ENCODE assay signal across 27 cellular contexts in the genomic region with DNA sequence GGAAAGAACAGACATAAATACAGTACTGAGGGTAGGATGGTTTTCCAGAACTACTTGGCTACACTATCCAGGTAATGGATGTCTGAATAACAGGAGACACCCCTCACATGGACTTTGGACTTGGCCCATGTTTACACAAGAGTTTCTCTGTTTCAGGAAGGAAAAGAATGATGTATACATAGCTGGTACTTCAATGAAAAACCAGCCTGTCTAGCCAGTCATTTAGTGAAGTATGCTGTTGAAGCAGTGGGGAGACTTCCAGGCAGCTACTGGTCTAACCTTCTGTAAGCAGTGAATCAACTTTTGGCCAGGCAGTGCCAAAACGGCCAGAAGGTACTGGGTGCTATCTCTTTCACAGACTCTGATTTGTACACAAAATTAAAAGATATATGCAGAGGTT.
A peak's percentile ranks its signal among the peaks of the same experiment; 100 is the strongest.
DNase-seq lines count a peak whose midpoint lies in the region; ATAC-seq and TF ChIP-seq lines count a peak whose summit lies in the region.
"Had no signal": no experiment of that assay in that cellular context is flagged by ENCODE, and none has a peak within 500 bp of the region (broad histone marks: within the 10 kb centered on the region; RNA-seq: fewer than 3 reads in every experiment).

No MANE protein-coding gene starts in this region.

- H4K20me1 ChIP-seq in SK-N-SH (ENCODE audit: insufficient read depth) = no peaks in the 10 kb centered on the region

- no peak overlapping the region for H3K4me2 ChIP-seq in SK-N-SH

- DNase-seq in SIG-M5 treated with dmso at 0.1 percent for 504 hours (lab: John Stamatoyannopoulos, UW; ENCODE audit: unreplicated experiment) (peak; percentile 12), SIG-M5 (lab: John Stamatoyannopoulos, UW) (no peak), NCI-H510A treated with DMSO at 0.1 percent for 48 hours (lab: John Stamatoyannopoulos, UW) (peak; percentile 23), upper lobe of right lung (no peak), SK-N-SH (no peak), NCI-H2171 (lab: John Stamatoyannopoulos, UW) (no peak)
- DNase-seq: activated CD4-positive, alpha-beta T cell treated with anti-CD3 and anti-CD28 coated beads, Interleukin-2, amount 50 U/mL, for 4 hours; activated naive CD4-positive, alpha-beta T cell treated with anti-CD3 and anti-CD28 coated beads for 36 hours; CD4-positive, alpha-beta T cell; dorsolateral prefrontal cortex; H9; Kasumi-1; mammary epithelial cell; MV-4-11; NCI-H1436; NCI-H2081; NCI-H446; stimulated activated CD4-positive, alpha-beta T cell treated with anti-CD3 and anti-CD28 coated beads, Interleukin-1b, Interleukin-23, amount 100 ng/mL, for 48 hours; stimulated activated naive CD8-positive, alpha-beta T cell treated with anti-CD3 and anti-CD28 coated beads, Interleukin-15, Interleukin-2, amounts not matched to agents 100 U/mL and 50 U/mL, for 24 hours had no signal

- POLR2A ChIA-PET in SK-N-SH (lab: Yijun Ruan, JAX) = no interaction called here

- H3K9me3 ChIP-seq in upper lobe of right lung (no peaks in the 10 kb centered on the region), SK-N-SH (no peaks in the 10 kb centered on the region)
- H3K9me3 ChIP-seq: gastroesophageal sphincter, right atrium auricular region had no signal

- H3K27ac ChIP-seq in upper lobe of right lung = no peak overlapping the region
- peak overlapping the region in 1 of 2 experiments; percentile 67; a peak in 1 of 4 replicates for H3K27ac ChIP-seq in SK-N-SH (ENCODE audit: low read depth in 2 of 2, low read length in 1 of 2)
- H3K27ac ChIP-seq: dorsolateral prefrontal cortex, gastroesophageal sphincter, HL-60, parathyroid adenoma, right atrium auricular region, RWPE1 had no signal

- no peak for TF ChIP-seq EP300 in SK-N-SH (IDR thresholded peaks at IDR 0.05; ENCODE audit: borderline replicate concordance in 1 of 2, low read depth in 1 of 2, low read length in 1 of 2)

- H3K4me1 ChIP-seq in upper lobe of right lung (no peaks in the 10 kb centered on the region), SK-N-SH (ENCODE audit: control insufficient read depth in 1 of 2, insufficient read depth in 2 of 2, low read depth in 1 of 2, low read length in 1 of 2) (peaks cover 0 to 7% of the 10 kb centered on the region in 2 experiments; a peak in 3 of 4 replicates)
- H3K4me1 ChIP-seq: gastroesophageal sphincter, parathyroid adenoma, right atrium auricular region had no signal

- 70% methylated on average over 1 of the region's 1 CpG for WGBS in SK-N-SH (ENCODE audit: low lambda C conversion rate)

- H3K36me3 ChIP-seq in upper lobe of right lung (no peaks in the 10 kb centered on the region), SK-N-SH (replicated peaks in 1 of 2; ENCODE audit: control insufficient read depth in 1 of 2, insufficient read depth in 2 of 2, low read length in 1 of 2) (no peaks in the 10 kb centered on the region)
- H3K36me3 ChIP-seq: gastroesophageal sphincter, right atrium auricular region had no signal

- H2AFZ ChIP-seq in SK-N-SH (ENCODE audit: low read depth) = no peak overlapping the region
- H2AFZ ChIP-seq: parathyroid adenoma had no signal

- H3K9me2 ChIP-seq in SK-N-SH = no peaks in the 10 kb centered on the region

- no peak for TF ChIP-seq CTCF in upper lobe of right lung (IDR thresholded peaks at IDR 0.05)
- no peak for TF ChIP-seq CTCF in SK-N-SH (IDR thresholded peaks at IDR 0.05)

- intact Hi-C loops in upper lobe of right lung (cut with DNase I) = no loop called here

- CTCF ChIA-PET in SK-N-SH (lab: Yijun Ruan, JAX) = interaction anchor here (1.1 kb wide), 1 partner anchor 92 kb away, joined by 3 read pairs; no protein-coding TSS in a partner anchor

- H3K9ac ChIP-seq in SK-N-SH = no peak overlapping the region
- H3K9ac ChIP-seq: parathyroid adenoma had no signal

- H3K4me3 ChIP-seq in upper lobe of right lung (no peak overlapping the region), SK-N-SH (ENCODE audit: low read depth in 2 of 2, low read length in 1 of 2) (no peak overlapping the region)
- H3K4me3 ChIP-seq: dorsolateral prefrontal cortex, gastroesophageal sphincter, GM12878, right atrium auricular region had no signal

- ATAC-seq in esophagus mucosa (peak; percentile 13), upper lobe of right lung (peak; percentile 82), GM18498 (IDR thresholded peaks at IDR 0.05; ENCODE audit: unreplicated experiment) (no peak)
- ATAC-seq: gastroesophageal sphincter; GM12878; stimulated activated naive CD8-positive, alpha-beta T cell treated with anti-CD3 and anti-CD28 coated beads, Interleukin-15, Interleukin-2, amounts not matched to agents 100 U/mL and 50 U/mL, for 24 hours had no signal

- H3K27me3 ChIP-seq in upper lobe of right lung = no peaks in the 10 kb centered on the region
- H3K27me3 ChIP-seq in SK-N-SH (ENCODE audit: insufficient read depth) = no peaks in the 10 kb centered on the region
- H3K27me3 ChIP-seq: gastroesophageal sphincter, right atrium auricular region had no signal

- TF ChIP-seq RAD21 in SK-N-SH (IDR thresholded peaks at IDR 0.05; ENCODE audit: low read length) = no peak

- no peaks in the 10 kb centered on the region for H3K79me2 ChIP-seq in SK-N-SH (ENCODE audit: insufficient read depth)
- H3K79me2 ChIP-seq: parathyroid adenoma had no signal

- peaks cover 9% of the 10 kb centered on the region for H3F3A ChIP-seq in SK-N-SH (replicated peaks; ENCODE audit: insufficient read depth)

TF ChIP-seq in SK-N-SH, 30 proteins besides CTCF, POLR2A, EP300 and RAD21:
- TF ChIP-seq, protein P1, sequence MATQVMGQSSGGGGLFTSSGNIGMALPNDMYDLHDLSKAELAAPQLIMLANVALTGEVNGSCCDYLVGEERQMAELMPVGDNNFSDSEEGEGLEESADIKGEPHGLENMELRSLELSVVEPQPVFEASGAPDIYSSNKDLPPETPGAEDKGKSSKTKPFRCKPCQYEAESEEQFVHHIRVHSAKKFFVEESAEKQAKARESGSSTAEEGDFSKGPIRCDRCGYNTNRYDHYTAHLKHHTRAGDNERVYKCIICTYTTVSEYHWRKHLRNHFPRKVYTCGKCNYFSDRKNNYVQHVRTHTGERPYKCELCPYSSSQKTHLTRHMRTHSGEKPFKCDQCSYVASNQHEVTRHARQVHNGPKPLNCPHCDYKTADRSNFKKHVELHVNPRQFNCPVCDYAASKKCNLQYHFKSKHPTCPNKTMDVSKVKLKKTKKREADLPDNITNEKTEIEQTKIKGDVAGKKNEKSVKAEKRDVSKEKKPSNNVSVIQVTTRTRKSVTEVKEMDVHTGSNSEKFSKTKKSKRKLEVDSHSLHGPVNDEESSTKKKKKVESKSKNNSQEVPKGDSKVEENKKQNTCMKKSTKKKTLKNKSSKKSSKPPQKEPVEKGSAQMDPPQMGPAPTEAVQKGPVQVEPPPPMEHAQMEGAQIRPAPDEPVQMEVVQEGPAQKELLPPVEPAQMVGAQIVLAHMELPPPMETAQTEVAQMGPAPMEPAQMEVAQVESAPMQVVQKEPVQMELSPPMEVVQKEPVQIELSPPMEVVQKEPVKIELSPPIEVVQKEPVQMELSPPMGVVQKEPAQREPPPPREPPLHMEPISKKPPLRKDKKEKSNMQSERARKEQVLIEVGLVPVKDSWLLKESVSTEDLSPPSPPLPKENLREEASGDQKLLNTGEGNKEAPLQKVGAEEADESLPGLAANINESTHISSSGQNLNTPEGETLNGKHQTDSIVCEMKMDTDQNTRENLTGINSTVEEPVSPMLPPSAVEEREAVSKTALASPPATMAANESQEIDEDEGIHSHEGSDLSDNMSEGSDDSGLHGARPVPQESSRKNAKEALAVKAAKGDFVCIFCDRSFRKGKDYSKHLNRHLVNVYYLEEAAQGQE (IDR thresholded peaks at IDR 0.05; ENCODE audit: low read depth, low read length) = no peak
- TF ChIP-seq GABPA (IDR thresholded peaks at IDR 0.05; ENCODE audit: low read depth) (no peak), GATA2 (CRISPR knock-in tag; IDR thresholded peaks at IDR 0.05) (no peak), FOXJ3 (CRISPR knock-in tag; IDR thresholded peaks at IDR 0.05) (no peak), NRF1 (IDR thresholded peaks at IDR 0.05; ENCODE audit: low read depth, low read length) (no peak), EZH2phosphoT487 (IDR thresholded peaks at IDR 0.05; ENCODE audit: borderline replicate concordance, low read depth) (no peak)
- TF ChIP-seq, protein P2, sequence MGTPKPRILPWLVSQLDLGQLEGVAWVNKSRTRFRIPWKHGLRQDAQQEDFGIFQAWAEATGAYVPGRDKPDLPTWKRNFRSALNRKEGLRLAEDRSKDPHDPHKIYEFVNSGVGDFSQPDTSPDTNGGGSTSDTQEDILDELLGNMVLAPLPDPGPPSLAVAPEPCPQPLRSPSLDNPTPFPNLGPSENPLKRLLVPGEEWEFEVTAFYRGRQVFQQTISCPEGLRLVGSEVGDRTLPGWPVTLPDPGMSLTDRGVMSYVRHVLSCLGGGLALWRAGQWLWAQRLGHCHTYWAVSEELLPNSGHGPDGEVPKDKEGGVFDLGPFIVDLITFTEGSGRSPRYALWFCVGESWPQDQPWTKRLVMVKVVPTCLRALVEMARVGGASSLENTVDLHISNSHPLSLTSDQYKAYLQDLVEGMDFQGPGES (IDR thresholded peaks at IDR 0.05; ENCODE audit: low read depth, low read length) = no peak
- TF ChIP-seq, protein P3, sequence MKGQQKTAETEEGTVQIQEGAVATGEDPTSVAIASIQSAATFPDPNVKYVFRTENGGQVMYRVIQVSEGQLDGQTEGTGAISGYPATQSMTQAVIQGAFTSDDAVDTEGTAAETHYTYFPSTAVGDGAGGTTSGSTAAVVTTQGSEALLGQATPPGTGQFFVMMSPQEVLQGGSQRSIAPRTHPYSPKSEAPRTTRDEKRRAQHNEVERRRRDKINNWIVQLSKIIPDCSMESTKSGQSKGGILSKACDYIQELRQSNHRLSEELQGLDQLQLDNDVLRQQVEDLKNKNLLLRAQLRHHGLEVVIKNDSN (IDR thresholded peaks at IDR 0.05; ENCODE audit: borderline replicate concordance, low read depth) = no peak
- TF ChIP-seq, protein P4, sequence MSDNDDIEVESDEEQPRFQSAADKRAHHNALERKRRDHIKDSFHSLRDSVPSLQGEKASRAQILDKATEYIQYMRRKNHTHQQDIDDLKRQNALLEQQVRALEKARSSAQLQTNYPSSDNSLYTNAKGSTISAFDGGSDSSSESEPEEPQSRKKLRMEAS (IDR thresholded peaks at IDR 0.05; ENCODE audit: low read depth) = no peak

Comparison
In these comparisons a context has a peak if more than half of its experiments do, and no peak if none do; other contexts are left out.
1. DNase-seq: peak in SIG-M5 treated with dmso at 0.1 percent for 504 hours (single experiment) and NCI-H510A treated with DMSO at 0.1 percent for 48 hours (single experiment); none in SIG-M5 (single experiment), upper lobe of right lung (single experiment), SK-N-SH (single experiment) and NCI-H2171 (single experiment).